In genomic region chr17:38606646-38607611, GRCh38 we compare ENCODE assay signal across 8 cellular contexts. TPM values are rescaled to one million over a fixed set of nuclear protein-coding genes. Genes with fewer than 3 reads are reported as not detected.
DNase-seq lines count a peak whose midpoint lies in the region; ATAC-seq and TF ChIP-seq lines count a peak whose summit lies in the region.

No MANE protein-coding gene starts in this region.

- no peaks in the 10 kb centered on the region for H3K36me3 ChIP-seq in GM06990 (ENCODE audit: control insufficient read depth, insufficient read depth, low read length)
- no peaks in the 10 kb centered on the region for H3K36me3 ChIP-seq in Panc1 (ENCODE audit: control insufficient read depth, insufficient read depth, low read length)

- DNase-seq in GM06990 (ENCODE audit: extremely low read depth, insufficient read length): no peak
- no peak for DNase-seq in Panc1 (ENCODE audit: low read depth, low spot score)
- peak; percentile 81 for DNase-seq in Right ventricle myocardium inferior (ENCODE audit: missing footprints)
- peak; percentile 95 for DNase-seq in pons (ENCODE audit: low spot score)
- no peak for DNase-seq in omental fat pad (ENCODE audit: low spot score)
- DNase-seq in NCI-H526 treated with DMSO at 0.1 percent for 48 hours (lab: John Stamatoyannopoulos, UW): no peak
- no peak for DNase-seq in COLO668 (lab: John Stamatoyannopoulos, UW; ENCODE audit: unreplicated experiment)

- POLR2A ChIA-PET in Panc1 (lab: Charles Lee): interaction anchor here (0.6 kb wide), 1 partner anchor 9 kb away, joined by 12 read pairs; no protein-coding TSS in a partner anchor

- no TSS peak for BruUV-seq in Panc1 (replicated peaks; lab: Mats Ljungman, UMichigan)

- intact Hi-C loops in Panc1 (cut with micrococcal nuclease; ENCODE audit: unreplicated experiment): no loop called here
- intact Hi-C loops in Right ventricle myocardium inferior (cut with DNase I): loop anchor here (2.0 to 5.0 kb wide), 2 partner anchors 22 to 55 kb away; no protein-coding TSS in a partner anchor

- no peaks in the 10 kb centered on the region; the same call in none of the 2 replicates for H3K27me3 ChIP-seq in GM06990 (replicated peaks; ENCODE audit: control insufficient read depth, insufficient read depth, low read length)
- no peaks in the 10 kb centered on the region for H3K27me3 ChIP-seq in Panc1 (ENCODE audit: control insufficient read depth, insufficient read depth, low read length)

- in situ Hi-C loops in Panc1 (cut with HindIII; ENCODE audit: low pct_unique_long_range_greater_than_20kb, low sequenced_read_pairs): no loop called here

- no peak overlapping the region for H3K27ac ChIP-seq in Panc1 (ENCODE audit: low read length)

- H3K4me1 ChIP-seq in Panc1 (ENCODE audit: control insufficient read depth, insufficient read depth, low read length): peaks cover 10% of the 10 kb centered on the region

- peak overlapping the region; percentile 69 for H3K4me3 ChIP-seq in GM06990 (replicated peaks; ENCODE audit: low read depth, low read length)
- peak overlapping the region; percentile 49 to 56; a peak in 3 of 4 replicates for H3K4me3 ChIP-seq in Panc1 (ENCODE audit: low read depth in 2 of 2, low read length in 2 of 2)

- ATAC-seq in Panc1 (no peak), Right ventricle myocardium inferior (peak; percentile 84), GM18511 (IDR thresholded peaks at IDR 0.05; ENCODE audit: unreplicated experiment) (no peak), omental fat pad (ENCODE audit: low FRiP score) (no peak)

- CTCF ChIA-PET in Panc1 (lab: Charles Lee): interaction anchor here (0.6 to 0.7 kb wide), 3 partner anchors 17 to 49 kb away, joined by 3 to 10 read pairs (median 3); no protein-coding TSS in a partner anchor

- H3K9me3 ChIP-seq in Panc1 (ENCODE audit: control insufficient read depth, insufficient read depth, low read depth, low read length): no peaks in the 10 kb centered on the region

- TF ChIP-seq CTCF in GM06990 (IDR thresholded peaks at IDR 0.05; ENCODE audit: insufficient read depth, low read length, poor library complexity, severe bottlenecking) (no peak), Panc1 (IDR thresholded peaks at IDR 0.05) (no peak; the same call in none of the 2 replicates), omental fat pad (IDR thresholded peaks at IDR 0.05) (no peak)

RNA-seq across cellular contexts. Expression of gene SRCIN1, which starts 1.2 kb away (rescaled TPM):
- 12.8 TPM for total RNA-seq in Panc1 (2021; ENCODE audit: unreplicated experiment)
- 13.0 TPM for polyA plus RNA-seq in Panc1 (2012; ENCODE audit: insufficient read length)
- 1.4 TPM for total RNA-seq in Right ventricle myocardium inferior
- 1 to 10 TPM; 1.2 to 5.6 (median 2.7) TPM for total RNA-seq in omental fat pad

Comparison
In these comparisons a context has a peak if more than half of its experiments do, and no peak if none do; other contexts are left out.
1. DNase-seq: peak in Right ventricle myocardium inferior (single experiment) and pons (single experiment); none in GM06990 (single experiment), Panc1 (single experiment), omental fat pad (single experiment), NCI-H526 treated with DMSO at 0.1 percent for 48 hours (single experiment) and COLO668 (single experiment).